In genomic region chr3:64680334-64680733, GRCh38 we compare ENCODE assay signal across 9 cellular contexts. TPM values are rescaled to one million over a fixed set of nuclear protein-coding genes. Genes with fewer than 3 reads are reported as not detected.
"Had no signal": no experiment of that assay in that cellular context is flagged by ENCODE, and none has a peak within 500 bp of the region (broad histone marks: within the 10 kb centered on the region; RNA-seq: fewer than 3 reads in every experiment).

No MANE protein-coding gene starts in this region.

- DNase-seq: GDM1, GF-D8 had no signal

- ATAC-seq: GM12878 had no signal

- H3K4me3 ChIP-seq: GM12878 had no signal

- FAIRE-seq: G401.6, GM12878, GM12891, GM12892, GM18507, GM19239 had no signal

RNA-seq across cellular contexts. Expression of gene ADAMTS9, which starts 7.5 kb away (rescaled TPM):
- total RNA-seq: G401, GM12878 had no signal
